In genomic region chr1:244214009-244214967, GRCh38 we compare ENCODE assay signal across 8 cellular contexts.
DNase-seq lines count a peak whose midpoint lies in the region; ATAC-seq and TF ChIP-seq lines count a peak whose summit lies in the region.

No MANE protein-coding gene starts in this region.

- ATAC-seq in HG03521 (IDR thresholded peaks at IDR 0.05; ENCODE audit: unreplicated experiment), result no peak

- no peaks in the 10 kb centered on the region for H3K9me3 ChIP-seq in SJCRH30 (replicated peaks)
- H3K9me3 ChIP-seq in trophoblast cell (ENCODE audit: insufficient read depth, low read depth, low read length), result peaks cover 5% of the 10 kb centered on the region

- H4K91ac ChIP-seq in trophoblast cell (ENCODE audit: low read depth, low read length), result peak overlapping the region; percentile 57

- H3K18ac ChIP-seq in trophoblast cell (ENCODE audit: low read length), result peak overlapping the region; percentile 33

- no peak overlapping the region for H2AK5ac ChIP-seq in trophoblast cell (ENCODE audit: low read length)

- peak overlapping the region; percentile 70 for H2BK120ac ChIP-seq in trophoblast cell (ENCODE audit: insufficient read depth, low read length, poor library complexity)

- peaks cover 25% of the 10 kb centered on the region for H3K4me1 ChIP-seq in SJCRH30
- H3K4me1 ChIP-seq in trophoblast cell (ENCODE audit: control insufficient read depth in 1 of 2, insufficient read depth in 2 of 2, low read length in 2 of 2), result peaks cover 6 to 11% of the 10 kb centered on the region in 2 experiments

- H3K23ac ChIP-seq in trophoblast cell (ENCODE audit: low read length), result no peak overlapping the region

- no peaks in the 10 kb centered on the region for H3K36me3 ChIP-seq in SJCRH30
- no peaks in the 10 kb centered on the region for H3K36me3 ChIP-seq in trophoblast cell (ENCODE audit: control insufficient read depth in 1 of 2, insufficient read depth in 2 of 2, low read length in 2 of 2)

- in situ Hi-C loops in KBM-7 (cut with MboI; ENCODE audit: low pct_unique_long_range_greater_than_20kb, low sequenced_read_pairs), result no loop called here

- peak overlapping the region; percentile 89 for H4K12ac ChIP-seq in trophoblast cell (ENCODE audit: low read depth, low read length)

- peak overlapping the region; percentile 59 for H2AFZ ChIP-seq in trophoblast cell (ENCODE audit: insufficient read depth, low read length, poor library complexity)

- H3K9ac ChIP-seq in trophoblast cell (ENCODE audit: low read length), result peak overlapping the region; percentile 3

- WGBS in trophoblast cell (ENCODE audit: extremely low coverage, insufficient coverage, insufficient read length), result no CpG with 5 or more reads among the region's 17 CpGs

- peaks cover 4% of the 10 kb centered on the region for H3K79me1 ChIP-seq in trophoblast cell (ENCODE audit: low read length)

- DNase-seq in GM04504 (ENCODE audit: low read depth) (peak; percentile 57), SJCRH30 (peak; percentile 95 to 99), fibroblast of the aortic adventitia (ENCODE audit: low read depth) (peak; percentile 61), trophoblast cell (peak; percentile 27 to 57), KBM-7 (no peak), SIG-M5 (lab: John Stamatoyannopoulos, UW) (no peak), NCI-H82 treated with DMSO at 0.1 percent for 48 hours (lab: John Stamatoyannopoulos, UW; ENCODE audit: unreplicated experiment) (no peak)

- peak overlapping the region; percentile 38 for H2BK5ac ChIP-seq in trophoblast cell (ENCODE audit: low read depth, low read length, poor library complexity)

- H3K4ac ChIP-seq in trophoblast cell (ENCODE audit: low read depth, low read length), result no peak overlapping the region

- H3K4me3 ChIP-seq in SJCRH30, result no peak overlapping the region
- no peak overlapping the region for H3K4me3 ChIP-seq in fibroblast of the aortic adventitia (ENCODE audit: low read depth, low read length)
- H3K4me3 ChIP-seq in trophoblast cell (ENCODE audit: low read depth, low read length), result no peak overlapping the region

- peak overlapping the region; percentile 61 for H4K8ac ChIP-seq in trophoblast cell (ENCODE audit: low read depth, low read length)

- H3K27me3 ChIP-seq in SJCRH30, result no peaks in the 10 kb centered on the region
- H3K27me3 ChIP-seq in trophoblast cell (ENCODE audit: insufficient read depth, low read length), result no peaks in the 10 kb centered on the region

- H3K79me2 ChIP-seq in trophoblast cell (ENCODE audit: control insufficient read depth, insufficient read depth, low read length, poor library complexity), result peaks cover 2% of the 10 kb centered on the region

- no peak for TF ChIP-seq CTCF in fibroblast of the aortic adventitia (IDR thresholded peaks at IDR 0.05; ENCODE audit: insufficient read depth, low read length)

- H3K4me2 ChIP-seq in trophoblast cell (ENCODE audit: low read length), result peak overlapping the region; percentile 20

- H3K27ac ChIP-seq in SJCRH30 (peak overlapping the region; percentile 78), trophoblast cell (ENCODE audit: low read depth, low read length) (no peak overlapping the region)

- H3K14ac ChIP-seq in trophoblast cell (ENCODE audit: low read length), result peak overlapping the region; percentile 79

- peak overlapping the region; percentile 86 for H2BK12ac ChIP-seq in trophoblast cell (ENCODE audit: low read length)

Comparison
In these comparisons a context has a peak if more than half of its experiments do, and no peak if none do; other contexts are left out.
1. DNase-seq: peak in GM04504 (single experiment), SJCRH30 (2 of 2), fibroblast of the aortic adventitia (single experiment) and trophoblast cell (2 of 2); none in KBM-7 (single experiment), SIG-M5 (single experiment) and NCI-H82 treated with DMSO at 0.1 percent for 48 hours (single experiment).